ENCODE assay signal across 1 cellular context in the genomic region with DNA sequence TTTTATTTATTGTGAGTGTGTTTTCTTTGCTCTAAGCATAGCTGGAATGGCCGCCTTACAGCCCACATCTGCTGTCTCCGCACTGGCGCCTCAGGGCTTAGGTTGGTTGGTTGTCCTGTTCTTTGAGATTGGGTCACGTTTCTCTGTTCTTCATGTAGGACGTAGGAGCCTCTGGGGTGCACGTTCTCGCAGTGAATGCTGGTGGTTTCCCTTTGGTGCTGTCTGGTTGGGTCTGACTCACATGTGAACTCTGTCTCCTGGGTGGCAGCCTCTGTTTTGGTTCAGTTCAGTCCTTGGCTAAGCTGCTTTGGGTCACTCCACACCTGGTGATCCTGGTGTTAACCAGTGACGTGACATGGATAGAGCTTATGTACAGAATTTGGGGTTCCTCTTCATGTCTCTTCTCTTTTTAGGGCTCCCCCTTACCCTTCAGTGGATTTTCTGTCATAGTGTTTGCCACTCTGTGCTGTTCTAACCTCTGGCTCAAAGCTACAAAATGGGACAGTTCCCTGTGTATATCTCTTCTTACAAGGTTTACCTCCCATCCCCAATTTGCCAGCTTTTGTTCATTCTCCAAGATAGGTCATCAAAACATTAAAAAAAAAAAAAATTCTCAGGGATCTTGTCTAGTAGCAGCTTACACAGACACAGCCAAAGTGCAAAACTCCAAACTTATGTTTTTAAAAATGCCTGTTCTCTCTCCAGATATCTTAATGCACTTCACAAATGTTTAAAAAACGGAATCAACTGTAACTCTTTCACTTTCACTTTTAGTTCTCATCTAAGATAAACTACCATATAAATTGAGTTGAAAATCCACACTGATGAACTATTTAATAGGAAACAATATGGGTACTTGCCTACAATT.
A peak's percentile ranks its signal among the peaks of the same experiment; 100 is the strongest.
TF ChIP-seq lines count a peak whose summit lies in the region.

No MANE protein-coding gene starts in this region.

TF ChIP-seq in HepG2, 621 proteins besides CTCF, POLR2A, EP300 and RAD21 (continued from another document and continues in another):
- TF ChIP-seq, protein P1, sequence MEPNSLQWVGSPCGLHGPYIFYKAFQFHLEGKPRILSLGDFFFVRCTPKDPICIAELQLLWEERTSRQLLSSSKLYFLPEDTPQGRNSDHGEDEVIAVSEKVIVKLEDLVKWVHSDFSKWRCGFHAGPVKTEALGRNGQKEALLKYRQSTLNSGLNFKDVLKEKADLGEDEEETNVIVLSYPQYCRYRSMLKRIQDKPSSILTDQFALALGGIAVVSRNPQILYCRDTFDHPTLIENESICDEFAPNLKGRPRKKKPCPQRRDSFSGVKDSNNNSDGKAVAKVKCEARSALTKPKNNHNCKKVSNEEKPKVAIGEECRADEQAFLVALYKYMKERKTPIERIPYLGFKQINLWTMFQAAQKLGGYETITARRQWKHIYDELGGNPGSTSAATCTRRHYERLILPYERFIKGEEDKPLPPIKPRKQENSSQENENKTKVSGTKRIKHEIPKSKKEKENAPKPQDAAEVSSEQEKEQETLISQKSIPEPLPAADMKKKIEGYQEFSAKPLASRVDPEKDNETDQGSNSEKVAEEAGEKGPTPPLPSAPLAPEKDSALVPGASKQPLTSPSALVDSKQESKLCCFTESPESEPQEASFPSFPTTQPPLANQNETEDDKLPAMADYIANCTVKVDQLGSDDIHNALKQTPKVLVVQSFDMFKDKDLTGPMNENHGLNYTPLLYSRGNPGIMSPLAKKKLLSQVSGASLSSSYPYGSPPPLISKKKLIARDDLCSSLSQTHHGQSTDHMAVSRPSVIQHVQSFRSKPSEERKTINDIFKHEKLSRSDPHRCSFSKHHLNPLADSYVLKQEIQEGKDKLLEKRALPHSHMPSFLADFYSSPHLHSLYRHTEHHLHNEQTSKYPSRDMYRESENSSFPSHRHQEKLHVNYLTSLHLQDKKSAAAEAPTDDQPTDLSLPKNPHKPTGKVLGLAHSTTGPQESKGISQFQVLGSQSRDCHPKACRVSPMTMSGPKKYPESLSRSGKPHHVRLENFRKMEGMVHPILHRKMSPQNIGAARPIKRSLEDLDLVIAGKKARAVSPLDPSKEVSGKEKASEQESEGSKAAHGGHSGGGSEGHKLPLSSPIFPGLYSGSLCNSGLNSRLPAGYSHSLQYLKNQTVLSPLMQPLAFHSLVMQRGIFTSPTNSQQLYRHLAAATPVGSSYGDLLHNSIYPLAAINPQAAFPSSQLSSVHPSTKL (CRISPR knock-in tag; IDR thresholded peaks at IDR 0.05): peak; percentile 10; the same call in 1 of the 2 replicates
- no peak for TF ChIP-seq PRPF4 (IDR thresholded peaks at IDR 0.05; ENCODE audit: low read depth, low read length, poor library complexity, severe bottlenecking)
- TF ChIP-seq BHLHE40 (IDR thresholded peaks at IDR 0.05; ENCODE audit: low read length): peak; percentile 87
- TF ChIP-seq ZC3H13 (CRISPR knock-in tag; IDR thresholded peaks at IDR 0.05): no peak
- TF ChIP-seq TP53 (CRISPR knock-in tag; conservative IDR thresholded peaks at IDR 0.05): no peak
- TF ChIP-seq, protein P2, sequence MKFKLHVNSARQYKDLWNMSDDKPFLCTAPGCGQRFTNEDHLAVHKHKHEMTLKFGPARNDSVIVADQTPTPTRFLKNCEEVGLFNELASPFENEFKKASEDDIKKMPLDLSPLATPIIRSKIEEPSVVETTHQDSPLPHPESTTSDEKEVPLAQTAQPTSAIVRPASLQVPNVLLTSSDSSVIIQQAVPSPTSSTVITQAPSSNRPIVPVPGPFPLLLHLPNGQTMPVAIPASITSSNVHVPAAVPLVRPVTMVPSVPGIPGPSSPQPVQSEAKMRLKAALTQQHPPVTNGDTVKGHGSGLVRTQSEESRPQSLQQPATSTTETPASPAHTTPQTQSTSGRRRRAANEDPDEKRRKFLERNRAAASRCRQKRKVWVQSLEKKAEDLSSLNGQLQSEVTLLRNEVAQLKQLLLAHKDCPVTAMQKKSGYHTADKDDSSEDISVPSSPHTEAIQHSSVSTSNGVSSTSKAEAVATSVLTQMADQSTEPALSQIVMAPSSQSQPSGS (CRISPR knock-in tag; IDR thresholded peaks at IDR 0.05): no peak
- TF ChIP-seq TMF1 (CRISPR knock-in tag; IDR thresholded peaks at IDR 0.05; ENCODE audit: low read depth): no peak
- TF ChIP-seq ZNF543 (CRISPR knock-in tag; IDR thresholded peaks at IDR 0.05): no peak
- TF ChIP-seq ZNF761 (CRISPR knock-in tag; conservative IDR thresholded peaks at IDR 0.05): no peak
- no peak for TF ChIP-seq ZBTB7A (CRISPR knock-in tag; IDR thresholded peaks at IDR 0.05)
- no peak for TF ChIP-seq ZNF773 (CRISPR knock-in tag; IDR thresholded peaks at IDR 0.05; ENCODE audit: borderline replicate concordance)
- TF ChIP-seq, protein P3, sequence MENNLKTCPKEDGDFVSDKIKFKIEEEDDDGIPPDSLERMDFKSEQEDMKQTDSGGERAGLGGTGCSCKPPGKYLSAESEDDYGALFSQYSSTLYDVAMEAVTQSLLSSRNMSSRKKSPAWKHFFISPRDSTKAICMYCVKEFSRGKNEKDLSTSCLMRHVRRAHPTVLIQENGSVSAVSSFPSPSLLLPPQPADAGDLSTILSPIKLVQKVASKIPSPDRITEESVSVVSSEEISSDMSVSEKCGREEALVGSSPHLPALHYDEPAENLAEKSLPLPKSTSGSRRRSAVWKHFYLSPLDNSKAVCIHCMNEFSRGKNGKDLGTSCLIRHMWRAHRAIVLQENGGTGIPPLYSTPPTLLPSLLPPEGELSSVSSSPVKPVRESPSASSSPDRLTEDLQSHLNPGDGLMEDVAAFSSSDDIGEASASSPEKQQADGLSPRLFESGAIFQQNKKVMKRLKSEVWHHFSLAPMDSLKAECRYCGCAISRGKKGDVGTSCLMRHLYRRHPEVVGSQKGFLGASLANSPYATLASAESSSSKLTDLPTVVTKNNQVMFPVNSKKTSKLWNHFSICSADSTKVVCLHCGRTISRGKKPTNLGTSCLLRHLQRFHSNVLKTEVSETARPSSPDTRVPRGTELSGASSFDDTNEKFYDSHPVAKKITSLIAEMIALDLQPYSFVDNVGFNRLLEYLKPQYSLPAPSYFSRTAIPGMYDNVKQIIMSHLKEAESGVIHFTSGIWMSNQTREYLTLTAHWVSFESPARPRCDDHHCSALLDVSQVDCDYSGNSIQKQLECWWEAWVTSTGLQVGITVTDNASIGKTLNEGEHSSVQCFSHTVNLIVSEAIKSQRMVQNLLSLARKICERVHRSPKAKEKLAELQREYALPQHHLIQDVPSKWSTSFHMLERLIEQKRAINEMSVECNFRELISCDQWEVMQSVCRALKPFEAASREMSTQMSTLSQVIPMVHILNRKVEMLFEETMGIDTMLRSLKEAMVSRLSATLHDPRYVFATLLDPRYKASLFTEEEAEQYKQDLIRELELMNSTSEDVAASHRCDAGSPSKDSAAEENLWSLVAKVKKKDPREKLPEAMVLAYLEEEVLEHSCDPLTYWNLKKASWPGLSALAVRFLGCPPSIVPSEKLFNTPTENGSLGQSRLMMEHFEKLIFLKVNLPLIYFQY (CRISPR knock-in tag; IDR thresholded peaks at IDR 0.05; ENCODE audit: borderline replicate concordance): peak; percentile 25; the same call in 1 of the 2 replicates
- no peak for TF ChIP-seq ARHGAP35 (CRISPR knock-in tag; IDR thresholded peaks at IDR 0.05; ENCODE audit: borderline replicate concordance)
- no peak for TF ChIP-seq ZC3H4 (CRISPR knock-in tag; IDR thresholded peaks at IDR 0.05; ENCODE audit: borderline replicate concordance)
- no peak for TF ChIP-seq SOX13 (IDR thresholded peaks at IDR 0.05)
- no peak for TF ChIP-seq SOX13 (CRISPR knock-in tag; conservative IDR thresholded peaks at IDR 0.05 in 1 of 2, IDR thresholded peaks at IDR 0.05 in 1 of 2)
- TF ChIP-seq THYN1 (CRISPR knock-in tag; IDR thresholded peaks at IDR 0.05; ENCODE audit: borderline replicate concordance, low read depth): no peak
- TF ChIP-seq KDM2A (CRISPR knock-in tag; IDR thresholded peaks at IDR 0.05; ENCODE audit: borderline replicate concordance, low read depth): no peak
- no peak for TF ChIP-seq CENPT (CRISPR knock-in tag; IDR thresholded peaks at IDR 0.05; ENCODE audit: low read depth)
- TF ChIP-seq MXD4 (CRISPR knock-in tag; IDR thresholded peaks at IDR 0.05): no peak
- TF ChIP-seq, protein P4, sequence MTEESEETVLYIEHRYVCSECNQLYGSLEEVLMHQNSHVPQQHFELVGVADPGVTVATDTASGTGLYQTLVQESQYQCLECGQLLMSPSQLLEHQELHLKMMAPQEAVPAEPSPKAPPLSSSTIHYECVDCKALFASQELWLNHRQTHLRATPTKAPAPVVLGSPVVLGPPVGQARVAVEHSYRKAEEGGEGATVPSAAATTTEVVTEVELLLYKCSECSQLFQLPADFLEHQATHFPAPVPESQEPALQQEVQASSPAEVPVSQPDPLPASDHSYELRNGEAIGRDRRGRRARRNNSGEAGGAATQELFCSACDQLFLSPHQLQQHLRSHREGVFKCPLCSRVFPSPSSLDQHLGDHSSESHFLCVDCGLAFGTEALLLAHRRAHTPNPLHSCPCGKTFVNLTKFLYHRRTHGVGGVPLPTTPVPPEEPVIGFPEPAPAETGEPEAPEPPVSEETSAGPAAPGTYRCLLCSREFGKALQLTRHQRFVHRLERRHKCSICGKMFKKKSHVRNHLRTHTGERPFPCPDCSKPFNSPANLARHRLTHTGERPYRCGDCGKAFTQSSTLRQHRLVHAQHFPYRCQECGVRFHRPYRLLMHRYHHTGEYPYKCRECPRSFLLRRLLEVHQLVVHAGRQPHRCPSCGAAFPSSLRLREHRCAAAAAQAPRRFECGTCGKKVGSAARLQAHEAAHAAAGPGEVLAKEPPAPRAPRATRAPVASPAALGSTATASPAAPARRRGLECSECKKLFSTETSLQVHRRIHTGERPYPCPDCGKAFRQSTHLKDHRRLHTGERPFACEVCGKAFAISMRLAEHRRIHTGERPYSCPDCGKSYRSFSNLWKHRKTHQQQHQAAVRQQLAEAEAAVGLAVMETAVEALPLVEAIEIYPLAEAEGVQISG (CRISPR knock-in tag; IDR thresholded peaks at IDR 0.05): 0 out of 2 replicates have a peak, but pooled peaks have one; percentile 15
- peak; percentile 47; the same call in 1 of the 2 replicates for TF ChIP-seq RARA (CRISPR knock-in tag; IDR thresholded peaks at IDR 0.05)
- TF ChIP-seq, protein P5, sequence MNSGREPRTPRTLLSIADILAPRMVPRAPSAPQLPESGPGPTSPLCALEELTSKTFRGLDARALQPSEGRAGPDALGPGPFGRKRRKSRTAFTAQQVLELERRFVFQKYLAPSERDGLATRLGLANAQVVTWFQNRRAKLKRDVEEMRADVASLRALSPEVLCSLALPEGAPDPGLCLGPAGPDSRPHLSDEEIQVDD (CRISPR knock-in tag; IDR thresholded peaks at IDR 0.05; ENCODE audit: borderline replicate concordance): no peak
- TF ChIP-seq POLR2AphosphoS5 (IDR thresholded peaks at IDR 0.05; ENCODE audit: low read depth, low read length): peak; percentile 26; the same call in 1 of the 2 replicates
- 0 out of 2 replicates have a peak, but pooled peaks have one; percentile 9 for TF ChIP-seq RXRB (CRISPR knock-in tag; IDR thresholded peaks at IDR 0.05; ENCODE audit: borderline replicate concordance)
- TF ChIP-seq KLF13 (CRISPR knock-in tag; IDR thresholded peaks at IDR 0.05): no peak
- no peak for TF ChIP-seq NR2F1 (CRISPR knock-in tag; IDR thresholded peaks at IDR 0.05)
- TF ChIP-seq ZNF232 (CRISPR knock-in tag; IDR thresholded peaks at IDR 0.05; ENCODE audit: borderline replicate concordance): no peak
- TF ChIP-seq AGO1 (IDR thresholded peaks at IDR 0.05; ENCODE audit: low read depth, low read length, poor library complexity, severe bottlenecking): no peak
- no peak for TF ChIP-seq ZNF839 (CRISPR knock-in tag; IDR thresholded peaks at IDR 0.05; ENCODE audit: borderline replicate concordance)
- TF ChIP-seq ZNF724P (CRISPR knock-in tag; IDR thresholded peaks at IDR 0.05; ENCODE audit: borderline replicate concordance): no peak
- TF ChIP-seq ZNF737 (CRISPR knock-in tag; IDR thresholded peaks at IDR 0.05; ENCODE audit: borderline replicate concordance): no peak
- TF ChIP-seq ZNF256 (CRISPR knock-in tag; conservative IDR thresholded peaks at IDR 0.05): no peak
- no peak for TF ChIP-seq RELA (CRISPR knock-in tag; IDR thresholded peaks at IDR 0.05)
- no peak for TF ChIP-seq SIN3B (IDR thresholded peaks at IDR 0.05; ENCODE audit: low read length)
- TF ChIP-seq, protein P6, sequence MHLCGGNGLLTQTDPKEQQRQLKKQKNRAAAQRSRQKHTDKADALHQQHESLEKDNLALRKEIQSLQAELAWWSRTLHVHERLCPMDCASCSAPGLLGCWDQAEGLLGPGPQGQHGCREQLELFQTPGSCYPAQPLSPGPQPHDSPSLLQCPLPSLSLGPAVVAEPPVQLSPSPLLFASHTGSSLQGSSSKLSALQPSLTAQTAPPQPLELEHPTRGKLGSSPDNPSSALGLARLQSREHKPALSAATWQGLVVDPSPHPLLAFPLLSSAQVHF (CRISPR knock-in tag; IDR thresholded peaks at IDR 0.05): no peak
- TF ChIP-seq, protein P7, sequence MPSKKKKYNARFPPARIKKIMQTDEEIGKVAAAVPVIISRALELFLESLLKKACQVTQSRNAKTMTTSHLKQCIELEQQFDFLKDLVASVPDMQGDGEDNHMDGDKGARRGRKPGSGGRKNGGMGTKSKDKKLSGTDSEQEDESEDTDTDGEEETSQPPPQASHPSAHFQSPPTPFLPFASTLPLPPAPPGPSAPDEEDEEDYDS (CRISPR knock-in tag; IDR thresholded peaks at IDR 0.05): peak; percentile 20; the same call in 1 of the 2 replicates
- TF ChIP-seq, protein P8, sequence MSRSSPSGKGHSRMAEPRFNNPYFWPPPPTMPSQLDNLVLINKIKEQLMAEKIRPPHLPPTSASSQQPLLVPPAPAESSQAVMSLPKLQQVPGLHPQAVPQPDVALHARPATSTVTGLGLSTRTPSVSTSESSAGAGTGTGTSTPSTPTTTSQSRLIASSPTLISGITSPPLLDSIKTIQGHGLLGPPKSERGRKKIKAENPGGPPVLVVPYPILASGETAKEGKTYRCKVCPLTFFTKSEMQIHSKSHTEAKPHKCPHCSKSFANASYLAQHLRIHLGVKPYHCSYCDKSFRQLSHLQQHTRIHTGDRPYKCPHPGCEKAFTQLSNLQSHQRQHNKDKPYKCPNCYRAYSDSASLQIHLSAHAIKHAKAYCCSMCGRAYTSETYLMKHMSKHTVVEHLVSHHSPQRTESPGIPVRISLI (CRISPR knock-in tag; IDR thresholded peaks at IDR 0.05; ENCODE audit: borderline replicate concordance): no peak
- TF ChIP-seq FOXO1 (CRISPR knock-in tag; IDR thresholded peaks at IDR 0.05): 0 out of 2 replicates have a peak, but pooled peaks have one; percentile 16
- peak; percentile 49 for TF ChIP-seq TEAD3 (CRISPR knock-in tag; optimal IDR thresholded peaks at IDR 0.05; ENCODE audit: borderline replicate concordance)
- TF ChIP-seq HOXA3 (CRISPR knock-in tag; IDR thresholded peaks at IDR 0.05): peak; percentile 21; the same call in 1 of the 2 replicates
- no peak for TF ChIP-seq ZFP36L1 (CRISPR knock-in tag; IDR thresholded peaks at IDR 0.05)
- TF ChIP-seq, protein P9, sequence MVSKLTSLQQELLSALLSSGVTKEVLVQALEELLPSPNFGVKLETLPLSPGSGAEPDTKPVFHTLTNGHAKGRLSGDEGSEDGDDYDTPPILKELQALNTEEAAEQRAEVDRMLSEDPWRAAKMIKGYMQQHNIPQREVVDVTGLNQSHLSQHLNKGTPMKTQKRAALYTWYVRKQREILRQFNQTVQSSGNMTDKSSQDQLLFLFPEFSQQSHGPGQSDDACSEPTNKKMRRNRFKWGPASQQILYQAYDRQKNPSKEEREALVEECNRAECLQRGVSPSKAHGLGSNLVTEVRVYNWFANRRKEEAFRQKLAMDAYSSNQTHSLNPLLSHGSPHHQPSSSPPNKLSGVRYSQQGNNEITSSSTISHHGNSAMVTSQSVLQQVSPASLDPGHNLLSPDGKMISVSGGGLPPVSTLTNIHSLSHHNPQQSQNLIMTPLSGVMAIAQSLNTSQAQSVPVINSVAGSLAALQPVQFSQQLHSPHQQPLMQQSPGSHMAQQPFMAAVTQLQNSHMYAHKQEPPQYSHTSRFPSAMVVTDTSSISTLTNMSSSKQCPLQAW (CRISPR knock-in tag; IDR thresholded peaks at IDR 0.05): no peak
